Comparison of ENCODE assay signal across 14 cellular contexts in the genomic region with DNA sequence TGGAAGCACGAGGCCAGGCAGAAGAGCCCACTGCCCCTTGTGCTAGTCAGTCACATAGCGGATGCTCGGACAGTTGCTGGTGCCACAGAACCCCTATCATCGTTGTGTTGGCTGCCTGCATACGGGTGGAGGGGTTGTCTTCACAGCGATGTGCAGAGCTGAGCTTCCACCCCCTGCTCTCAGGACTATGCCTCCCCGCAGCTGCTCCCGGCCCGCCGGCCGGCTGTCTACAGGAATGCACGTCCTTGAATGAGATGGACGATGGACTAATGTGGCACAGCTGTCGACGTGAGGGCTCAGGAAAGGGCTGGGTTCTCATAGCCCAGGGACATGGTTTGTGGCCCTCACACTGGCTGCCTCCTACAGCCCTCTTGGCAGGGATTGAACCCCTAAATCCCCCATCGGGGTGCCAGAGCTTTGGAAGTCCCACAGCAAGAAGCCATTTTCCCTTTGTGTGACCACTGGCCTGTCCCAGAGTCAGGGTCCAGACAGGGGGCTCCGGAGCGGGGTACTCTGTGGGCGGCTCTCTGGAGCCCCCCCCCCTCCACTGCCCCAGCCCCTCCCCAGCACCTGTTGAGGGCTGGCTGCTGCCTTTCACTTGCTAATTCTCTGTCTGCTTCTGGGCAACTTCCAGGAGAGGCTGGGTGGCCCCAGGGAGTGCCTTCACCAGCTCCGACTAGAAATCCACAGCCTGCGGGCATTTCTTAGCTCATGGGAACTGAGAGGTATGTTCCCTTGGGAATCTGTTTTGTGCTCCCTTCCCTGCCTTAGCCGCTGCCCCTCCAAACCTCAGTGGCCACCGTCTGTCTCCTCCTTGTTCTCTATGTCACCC. TPM values are rescaled to one million over a fixed set of nuclear protein-coding genes. Genes with fewer than 3 reads are reported as not detected.
DNase-seq lines count a peak whose midpoint lies in the region; ATAC-seq and TF ChIP-seq lines count a peak whose summit lies in the region.
"Had no signal": no experiment of that assay in that cellular context is flagged by ENCODE, and none has a peak within 500 bp of the region (broad histone marks: within the 10 kb centered on the region; RNA-seq: fewer than 3 reads in every experiment).

No MANE protein-coding gene starts in this region.

- H3K27me3 ChIP-seq in H7 (ENCODE audit: control insufficient read depth, insufficient read depth, low read length) (no peaks in the 10 kb centered on the region), iPS-15b (ENCODE audit: control insufficient read depth, insufficient read depth, low read length) (no peaks in the 10 kb centered on the region)
- H3K27me3 ChIP-seq: testis had no signal

- H3K4me3 ChIP-seq in H7 (ENCODE audit: insufficient read depth, low read depth, low read length) (no peak overlapping the region), iPS-15b (ENCODE audit: low read depth, low read length) (peak overlapping the region; percentile 47)
- H3K4me3 ChIP-seq: testis had no signal

- DNase-seq in H7 (peak; percentile 80), RWPE1 (ENCODE audit: low spot score) (no peak), retina (peak; percentile 53), DMS53 (lab: John Stamatoyannopoulos, UW) (no peak), SIG-M5 (lab: John Stamatoyannopoulos, UW) (no peak)
- DNase-seq: activated CD4-positive, CD25-positive, alpha-beta regulatory T cell treated with anti-CD3 and anti-CD28 coated beads, Interleukin-2, amount 50 U/mL, for 72 hours; aorta; DMS79; NCI-H2227 treated with DMSO at 0.1 percent for 48 hours; nucleus accumbens; stimulated activated CD4-positive, alpha-beta T cell treated with anti-CD3 and anti-CD28 coated beads, Interleukin-4, amount 100 ng/mL, for 24 hours; testis had no signal

- peaks cover 21% of the 10 kb centered on the region for H3K4me1 ChIP-seq in iPS-15b (ENCODE audit: control insufficient read depth, insufficient read depth, low read length)

- no peak for ATAC-seq in HG03432 (IDR thresholded peaks at IDR 0.05; ENCODE audit: unreplicated experiment)

- H3K9me3 ChIP-seq in iPS-15b (ENCODE audit: control insufficient read depth, insufficient read depth, low read length) = no peaks in the 10 kb centered on the region
- H3K9me3 ChIP-seq: testis had no signal

- TF ChIP-seq CTCF in RWPE1 (conservative IDR thresholded peaks at IDR 0.05; ENCODE audit: low read depth) = no peak

- H3K36me3 ChIP-seq in H7 (replicated peaks; ENCODE audit: control insufficient read depth, insufficient read depth, low read length) (peaks cover 4% of the 10 kb centered on the region), iPS-15b (ENCODE audit: control insufficient read depth, insufficient read depth, low read length) (peaks cover 10% of the 10 kb centered on the region)

- POLR2A ChIA-PET in RWPE1 (lab: Yijun Ruan, JAX; ENCODE audit: low non-redundant PET) = no interaction called here

- H3K27ac ChIP-seq in RWPE1 = peak overlapping the region; percentile 30
- H3K27ac ChIP-seq: testis had no signal

- no peak overlapping the region for H3K9ac ChIP-seq in iPS-15b (ENCODE audit: low read depth, low read length)

- CTCF ChIA-PET in RWPE1 (lab: Yijun Ruan, JAX) = interaction anchor here (1.0 to 1.1 kb wide), 2 partner anchors 14 to 16 kb away, joined by 3 read pairs; no protein-coding TSS in a partner anchor

RNA-seq across cellular contexts. Expression of gene TSSK6, which starts 40.2 kb away (rescaled TPM):
- 4.7 and 9.8 TPM in 2 replicates for total RNA-seq in H7 (2014; rRNA removed; shearing (Covaris generic))

RNA-seq across cellular contexts. Expression of gene NDUFA13, which starts 40.9 kb away (rescaled TPM):
- total RNA-seq in H7 (2014; rRNA removed; shearing (Covaris generic)) = 249 and 291 TPM in 2 replicates

RNA-seq across cellular contexts. Expression of gene YJEFN3, which starts 53.5 kb away (rescaled TPM):
- 0.74 and 1.2 TPM in 2 replicates for total RNA-seq in H7 (2014; rRNA removed; shearing (Covaris generic))

Comparison
In these comparisons a context has a peak if more than half of its experiments do, and no peak if none do; other contexts are left out.
1. DNase-seq: peak in H7 (single experiment) and retina (single experiment); none in RWPE1 (single experiment), DMS53 (single experiment) and SIG-M5 (single experiment).